ENCODE assay signal across 15 cellular contexts in the genomic region with DNA sequence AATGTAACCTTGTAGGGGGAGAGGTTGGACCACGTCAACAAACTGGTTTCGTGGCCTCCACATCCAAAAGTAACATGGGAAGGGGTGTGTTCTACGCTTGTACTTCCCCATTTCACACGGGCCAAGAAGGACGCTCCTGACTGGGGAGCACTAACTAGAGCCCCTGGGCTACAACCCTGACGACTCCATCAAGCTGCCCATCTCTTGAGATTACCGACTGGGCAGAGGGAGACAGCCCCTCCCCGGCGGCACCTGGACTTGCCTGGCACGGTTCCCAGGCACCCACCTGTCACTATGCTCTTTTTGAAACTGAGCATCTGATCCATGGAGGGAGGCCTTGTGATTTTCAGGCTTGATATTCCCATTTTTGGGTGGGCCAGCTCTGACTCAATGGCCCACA.
DNase-seq lines count a peak whose midpoint lies in the region; ATAC-seq and TF ChIP-seq lines count a peak whose summit lies in the region.
"Had no signal": no experiment of that assay in that cellular context is flagged by ENCODE, and none has a peak within 500 bp of the region (broad histone marks: within the 10 kb centered on the region; RNA-seq: fewer than 3 reads in every experiment).

No MANE protein-coding gene starts in this region.

- WGBS in spleen, 5 donors = 81 to 86% (median 81%) methylated on average over 10 of the region's 10 CpGs

- H3K36me3 Mint-ChIP-seq in nephron progenitor cell (ENCODE audit: low read depth) = no peaks in the 10 kb centered on the region
- H3K36me3 Mint-ChIP-seq: CD4-positive, alpha-beta memory T cell had no signal

- TF ChIP-seq CTCF in spleen (IDR thresholded peaks at IDR 0.05 in 8 of 11, conservative IDR thresholded peaks at IDR 0.05 in 3 of 11) (no peak), nephron progenitor cell (IDR thresholded peaks at IDR 0.05) (no peak)

- peak; percentile 7 to 18 for DNase-seq in SHP77 (lab: John Stamatoyannopoulos, UW)
- no peak for DNase-seq in SHP77 treated with DMSO at 0.1 percent for 48 hours (lab: John Stamatoyannopoulos, UW)
- DNase-seq in NCI-H2171 (lab: John Stamatoyannopoulos, UW) = peak; percentile 66
- DNase-seq in NCI-H69 (lab: John Stamatoyannopoulos, UW) = peak; percentile 71
- DNase-seq in spleen = peak; percentile 18
- DNase-seq in nephron progenitor cell = no peak
- DNase-seq: BE2C; CD4-positive, alpha-beta memory T cell; Karpas-422; NCI-H146; NCI-H2081 treated with DMSO at 0.1 percent for 48 hours; NCI-H774 had no signal

- peaks cover 27% of the 10 kb centered on the region for H3K4me1 Mint-ChIP-seq in nephron progenitor cell
- H3K4me1 Mint-ChIP-seq: CD4-positive, alpha-beta memory T cell had no signal

- H3K9me3 Mint-ChIP-seq in nephron progenitor cell = peaks cover 6% of the 10 kb centered on the region

- no peaks in the 10 kb centered on the region for H3K36me3 ChIP-seq in spleen
- H3K36me3 ChIP-seq: BE2C, Peyer's patch, SJCRH30 had no signal

- no peaks in the 10 kb centered on the region for H3K9me3 ChIP-seq in spleen
- H3K9me3 ChIP-seq: BE2C, Peyer's patch, SJCRH30 had no signal

- no peak for ATAC-seq in GM19328 (IDR thresholded peaks at IDR 0.05; ENCODE audit: unreplicated experiment)

- H3K27ac ChIP-seq in spleen = no peak overlapping the region
- H3K27ac ChIP-seq: Peyer's patch, SJCRH30 had no signal

- H3K4me3 ChIP-seq in spleen = no peak overlapping the region
- H3K4me3 ChIP-seq: Peyer's patch, SJCRH30 had no signal

- H3K4me1 ChIP-seq in spleen = no peaks in the 10 kb centered on the region
- H3K4me1 ChIP-seq: BE2C, Peyer's patch, SJCRH30 had no signal

- no peak overlapping the region for H3K27ac Mint-ChIP-seq in nephron progenitor cell
- H3K27ac Mint-ChIP-seq: CD4-positive, alpha-beta memory T cell had no signal

- no peak for TF ChIP-seq POLR2A in spleen (IDR thresholded peaks at IDR 0.05)

- no peak overlapping the region for H3K4me3 Mint-ChIP-seq in nephron progenitor cell
- H3K4me3 Mint-ChIP-seq: CD4-positive, alpha-beta memory T cell had no signal

- H3K27me3 ChIP-seq in spleen (replicated peaks in 1 of 7) = peaks cover 0 to 4% (median 0%) of the 10 kb centered on the region in 7 donors
- H3K27me3 ChIP-seq: Peyer's patch, SJCRH30 had no signal

- peaks cover 28% of the 10 kb centered on the region for H3K27me3 Mint-ChIP-seq in nephron progenitor cell (ENCODE audit: low read depth, poor library complexity)

- intact Hi-C loops in spleen (cut with DNase I; ENCODE audit: low total_unique reads) = no loop called here

Comparison
In these comparisons a context has a peak if more than half of its experiments do, and no peak if none do; other contexts are left out.
1. DNase-seq: peak in SHP77 (2 of 2), NCI-H2171 (single experiment), NCI-H69 (single experiment) and spleen (single experiment); none in SHP77 treated with DMSO at 0.1 percent for 48 hours (single experiment) and nephron progenitor cell (single experiment).